1 cellular context compared by ENCODE assay signal in genomic region chr7:2175091-2175490, GRCh38.
TF ChIP-seq lines count a peak whose summit lies in the region.

No MANE protein-coding gene starts in this region.

TF ChIP-seq in GM23338, 12 proteins besides CTCF, POLR2A, EP300 and RAD21 (continued from another document):
- TF ChIP-seq REST (IDR thresholded peaks at IDR 0.05; ENCODE audit: unreplicated experiment), result no peak
- TF ChIP-seq POLR2AphosphoS5 (IDR thresholded peaks at IDR 0.05; ENCODE audit: low read depth), result no peak
- no peak for TF ChIP-seq EZH2phosphoT487 (IDR thresholded peaks at IDR 0.05; ENCODE audit: unreplicated experiment)
- no peak for TF ChIP-seq ZNF462 (CRISPR knock-in tag; IDR thresholded peaks at IDR 0.05)
- TF ChIP-seq ZNF114 (CRISPR knock-in tag; IDR thresholded peaks at IDR 0.05), result no peak
- TF ChIP-seq, protein P1, sequence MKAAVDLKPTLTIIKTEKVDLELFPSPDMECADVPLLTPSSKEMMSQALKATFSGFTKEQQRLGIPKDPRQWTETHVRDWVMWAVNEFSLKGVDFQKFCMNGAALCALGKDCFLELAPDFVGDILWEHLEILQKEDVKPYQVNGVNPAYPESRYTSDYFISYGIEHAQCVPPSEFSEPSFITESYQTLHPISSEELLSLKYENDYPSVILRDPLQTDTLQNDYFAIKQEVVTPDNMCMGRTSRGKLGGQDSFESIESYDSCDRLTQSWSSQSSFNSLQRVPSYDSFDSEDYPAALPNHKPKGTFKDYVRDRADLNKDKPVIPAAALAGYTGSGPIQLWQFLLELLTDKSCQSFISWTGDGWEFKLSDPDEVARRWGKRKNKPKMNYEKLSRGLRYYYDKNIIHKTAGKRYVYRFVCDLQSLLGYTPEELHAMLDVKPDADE (IDR thresholded peaks at IDR 0.05), result no peak
- no peak for TF ChIP-seq STAT1 (IDR thresholded peaks at IDR 0.05; ENCODE audit: unreplicated experiment)
- TF ChIP-seq EZH2 (IDR thresholded peaks at IDR 0.05; ENCODE audit: low read depth, unreplicated experiment), result no peak
- TF ChIP-seq ZNF331 (CRISPR knock-in tag; IDR thresholded peaks at IDR 0.05; ENCODE audit: low read depth), result no peak
- no peak for TF ChIP-seq NANOG (IDR thresholded peaks at IDR 0.05; ENCODE audit: borderline replicate concordance)
